ENCODE assay signal across 8 cellular contexts in the genomic region with DNA sequence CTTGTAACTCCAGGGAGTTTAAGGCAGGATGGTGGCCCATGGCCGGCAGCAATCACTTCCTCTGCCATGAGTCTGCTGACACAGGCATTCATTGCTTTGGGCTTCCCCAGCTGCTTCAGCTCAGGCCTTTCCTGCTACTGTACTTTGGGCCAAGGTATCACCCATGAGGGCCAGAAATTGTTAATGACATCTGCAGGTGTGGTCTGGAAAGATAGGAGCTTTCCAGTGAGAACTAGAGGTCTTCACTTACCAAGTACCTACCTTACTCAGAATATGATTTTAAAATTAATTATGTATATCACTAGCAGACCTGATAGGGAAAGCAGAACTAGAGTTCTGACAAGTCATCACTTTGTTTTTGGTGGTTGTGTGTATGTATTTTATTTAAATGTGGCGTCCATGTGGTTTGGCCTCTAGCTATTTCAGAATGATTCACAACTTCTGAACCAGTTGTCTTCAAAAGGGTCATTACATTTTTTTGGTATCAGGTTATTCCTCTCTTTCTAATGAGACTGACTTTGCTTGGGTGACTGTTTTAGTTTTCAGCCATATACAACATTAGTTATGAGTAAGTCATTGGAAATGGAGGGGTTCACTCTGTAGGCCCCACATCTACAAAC. TPM values are rescaled to one million over a fixed set of nuclear protein-coding genes. Genes with fewer than 3 reads are reported as not detected.
DNase-seq lines count a peak whose midpoint lies in the region; ATAC-seq, FAIRE-seq and TF ChIP-seq lines count a peak whose summit lies in the region.

No MANE protein-coding gene starts in this region.

- peak overlapping the region; percentile 11 for H3K4me2 ChIP-seq in GM23248 (ENCODE audit: unreplicated experiment)
- peak overlapping the region; percentile 8 for H3K4me2 ChIP-seq in PC-3 (ENCODE audit: low read length)

- H3K4me3 ChIP-seq in GM23248 (no peak overlapping the region), PC-3 (ENCODE audit: low read length) (no peak overlapping the region)

- POLR2A ChIA-PET in PC-3 (lab: Charles Lee; ENCODE audit: unreplicated experiment), result no interaction called here

- H3K79me2 ChIP-seq in GM23248 (ENCODE audit: insufficient read depth) (peaks cover 25% of the 10 kb centered on the region; the same call in 1 of the 2 replicates), PC-3 (ENCODE audit: low read length) (no peaks in the 10 kb centered on the region)

- peak; percentile 54 for FAIRE-seq in GM12891 (lab: Jason Lieb, UNC)

- peaks cover 46% of the 10 kb centered on the region for H3K4me1 ChIP-seq in GM23248 (ENCODE audit: insufficient read depth)
- H3K4me1 ChIP-seq in PC-3 (ENCODE audit: insufficient read depth, low read length), result peaks cover 32% of the 10 kb centered on the region

- H3K9ac ChIP-seq in GM23248 (peak overlapping the region; percentile 15; the same call in 1 of the 2 replicates), PC-3 (ENCODE audit: low read length) (no peak overlapping the region)

- no TSS peak for BruUV-seq in PC-3 (replicated peaks; lab: Mats Ljungman, UMichigan)

- H3K9me3 ChIP-seq in GM23248 (ENCODE audit: low read depth) (no peaks in the 10 kb centered on the region), PC-3 (ENCODE audit: low read length) (no peaks in the 10 kb centered on the region)

- H4K20me1 ChIP-seq in GM23248 (ENCODE audit: insufficient read depth), result no peaks in the 10 kb centered on the region
- H4K20me1 ChIP-seq in PC-3 (ENCODE audit: low read length), result no peaks in the 10 kb centered on the region

- intact Hi-C loops in PC-3 (cut with micrococcal nuclease), result loop anchor here (5.0 kb wide), 2 partner anchors 85 to 110 kb away; no protein-coding TSS in a partner anchor

- no peaks in the 10 kb centered on the region for H3K9me2 ChIP-seq in GM23248 (ENCODE audit: insufficient read depth)
- no peaks in the 10 kb centered on the region for H3K9me2 ChIP-seq in PC-3 (replicated peaks; ENCODE audit: low read length)

- peaks cover 41% of the 10 kb centered on the region for H3F3A ChIP-seq in GM23248 (ENCODE audit: insufficient read depth)
- H3F3A ChIP-seq in PC-3 (ENCODE audit: low read length, unreplicated experiment), result no peaks in the 10 kb centered on the region

- WGBS in GM23248 (ENCODE audit: low coverage in 1 of 2, low lambda C conversion rate in 2 of 2, missing lambda C conversion rate in 2 of 2), 2 experiments, result 9 to 12% methylated on average over 2 of the region's 2 CpGs

- no peak for DNase-seq in GM12891 (ENCODE audit: insufficient read length, low spot score)
- DNase-seq in GM23248, result peak; percentile 85
- DNase-seq in PC-3, result peak; percentile 73
- peak; percentile 82 for DNase-seq in iris pigment epithelial cell (ENCODE audit: low read depth)
- no peak for DNase-seq in AG20443 (ENCODE audit: low spot score)
- no peak for DNase-seq in NCI-H1436 treated with DMSO at 0.1 percent for 48 hours (lab: John Stamatoyannopoulos, UW)
- DNase-seq in activated T-cell treated with anti-CD3 and anti-CD28 coated beads, Interleukin-2, amount 50 U/mL, for 48 hours, result no peak
- DNase-seq in stimulated activated CD4-positive, alpha-beta T cell treated with anti-CD3 and anti-CD28 coated beads, Interleukin-2, amount 100 ng/mL, for 48 hours, result no peak

- CTCF ChIA-PET in PC-3 (lab: Charles Lee), result no interaction called here

- H3K27me3 ChIP-seq in GM23248 (replicated peaks; ENCODE audit: insufficient read depth) (no peaks in the 10 kb centered on the region), PC-3 (ENCODE audit: low read length) (no peaks in the 10 kb centered on the region)

- H3K36me3 ChIP-seq in GM23248 (ENCODE audit: low read depth) (no peaks in the 10 kb centered on the region), PC-3 (ENCODE audit: low read depth, low read length) (no peaks in the 10 kb centered on the region)

- H3K27ac ChIP-seq in GM23248 (peak overlapping the region; percentile 74), PC-3 (ENCODE audit: low read length) (no peak overlapping the region)

- in situ Hi-C loops in GM23248 (cut with MboI), result no loop called here

- H2AFZ ChIP-seq in GM23248 (no peak overlapping the region), PC-3 (ENCODE audit: low read length) (no peak overlapping the region)

- TF ChIP-seq POLR2A in GM12891 (IDR thresholded peaks at IDR 0.05; ENCODE audit: low read depth, low read length), result no peak

- peak; percentile 9; the same call in 1 of the 2 replicates for ATAC-seq in PC-3

- TF ChIP-seq CTCF in PC-3 (conservative IDR thresholded peaks at IDR 0.05; ENCODE audit: low read depth, low read length), result no peak

TF ChIP-seq in GM12891, 5 proteins besides CTCF, POLR2A, EP300 and RAD21:
- TF ChIP-seq SPI1 (IDR thresholded peaks at IDR 0.05; ENCODE audit: low read depth, low read length) (peak; percentile 85), POLR2AphosphoS5 (IDR thresholded peaks at IDR 0.05; ENCODE audit: low read depth, low read length) (no peak), POU2F2 (IDR thresholded peaks at IDR 0.05; ENCODE audit: low read depth, low read length) (peak; percentile 63; the same call in 1 of the 2 replicates)

RNA-seq across cellular contexts. Expression of a gene that starts 2.7 kb away (rescaled TPM):
- polyA plus RNA-seq in GM12891 (2012; ENCODE audit: low read depth, missing spikeins), result 6.6 TPM
- 8.6 and 13.4 TPM in 2 replicates for total RNA-seq in GM23248 (2014; rRNA removed; shearing (Covaris generic))
- polyA plus RNA-seq in GM23248 (2016; fragmentation: Nextera tagmentation; extraction: Ambion mirVana), result 9.2 and 9.4 TPM in 2 replicates
- total RNA-seq in PC-3 (2014; rRNA removed), result 1.5 and 1.9 TPM in 2 replicates

Comparison
In these comparisons a context has a peak if more than half of its experiments do, and no peak if none do; other contexts are left out.
1. DNase-seq: peak in GM23248 (single experiment), PC-3 (single experiment) and iris pigment epithelial cell (single experiment); none in GM12891 (single experiment), AG20443 (single experiment), NCI-H1436 treated with DMSO at 0.1 percent for 48 hours (single experiment), activated T-cell treated with anti-CD3 and anti-CD28 coated beads, Interleukin-2, amount 50 U/mL, for 48 hours (0 of 2) and stimulated activated CD4-positive, alpha-beta T cell treated with anti-CD3 and anti-CD28 coated beads, Interleukin-2, amount 100 ng/mL, for 48 hours (0 of 2).